Comparison of ENCODE assay signal across 27 cellular contexts in genomic region chr1:228702433-228702832, GRCh38.
"Had no signal": no experiment of that assay in that cellular context is flagged by ENCODE, and none has a peak within 500 bp of the region (broad histone marks: within the 10 kb centered on the region; RNA-seq: fewer than 3 reads in every experiment).

No MANE protein-coding gene starts in this region.

- H3K4me2 ChIP-seq: hepatocyte had no signal

- ATAC-seq: esophagus mucosa; gastrocnemius medialis; heart left ventricle; left cardiac atrium; left lung; left ventricle myocardium superior; lower lobe of right lung; mucosa of descending colon; naive thymus-derived CD8-positive, alpha-beta T cell had no signal

- DNase-seq: dermis blood vessel endothelial cell; dorsolateral prefrontal cortex; effector CD4-positive, alpha-beta T cell; effector memory CD4-positive, alpha-beta T cell; erythroblast; esophagus squamous epithelium; foreskin fibroblast; foreskin melanocyte; gastrocnemius medialis; glutamatergic neuron; heart left ventricle; hypothalamus; immature natural killer cell; islet precursor cell; left cardiac atrium; left lung; left ventricle myocardium superior; lower lobe of right lung; mesenchymal stem cell; mucosa of descending colon; naive B cell; naive thymus-derived CD8-positive, alpha-beta T cell had no signal

- H3K9me3 ChIP-seq: esophagus squamous epithelium, gastrocnemius medialis, lower lobe of right lung had no signal

- H3K27ac Mint-ChIP-seq: immature natural killer cell; mesothelial cell of epicardium; naive thymus-derived CD8-positive, alpha-beta T cell had no signal

- H2AFZ ChIP-seq: hepatocyte had no signal

- H3K4me3 ChIP-seq: coronary artery, dorsolateral prefrontal cortex, esophagus squamous epithelium, gastrocnemius medialis, heart left ventricle, hepatocyte, left lung, lower lobe of right lung, mucosa of descending colon had no signal

- H3K4me3 Mint-ChIP-seq: immature natural killer cell; mesothelial cell of epicardium; naive B cell; naive thymus-derived CD8-positive, alpha-beta T cell had no signal

- H3K4me1 ChIP-seq: esophagus squamous epithelium, gastrocnemius medialis, left lung, lower lobe of right lung had no signal

- H3K36me3 ChIP-seq: esophagus squamous epithelium, gastrocnemius medialis, heart left ventricle, left lung, lower lobe of right lung had no signal

- H3K79me2 ChIP-seq: hepatocyte had no signal

- H3K4me1 Mint-ChIP-seq: immature natural killer cell; naive B cell; naive thymus-derived CD8-positive, alpha-beta T cell had no signal

- H3K27ac ChIP-seq: coronary artery, dorsolateral prefrontal cortex, epithelial cell of prostate, esophagus squamous epithelium, gastrocnemius medialis, heart left ventricle, hepatocyte, left lung, lower lobe of right lung had no signal

- H3K9me3 Mint-ChIP-seq: immature natural killer cell had no signal

- H3K36me3 Mint-ChIP-seq: immature natural killer cell, mesothelial cell of epicardium had no signal

- H3K27me3 ChIP-seq: dorsolateral prefrontal cortex, esophagus squamous epithelium, gastrocnemius medialis, heart left ventricle, hepatocyte, left lung had no signal
